12 cellular contexts compared by ENCODE assay signal in the genomic region with DNA sequence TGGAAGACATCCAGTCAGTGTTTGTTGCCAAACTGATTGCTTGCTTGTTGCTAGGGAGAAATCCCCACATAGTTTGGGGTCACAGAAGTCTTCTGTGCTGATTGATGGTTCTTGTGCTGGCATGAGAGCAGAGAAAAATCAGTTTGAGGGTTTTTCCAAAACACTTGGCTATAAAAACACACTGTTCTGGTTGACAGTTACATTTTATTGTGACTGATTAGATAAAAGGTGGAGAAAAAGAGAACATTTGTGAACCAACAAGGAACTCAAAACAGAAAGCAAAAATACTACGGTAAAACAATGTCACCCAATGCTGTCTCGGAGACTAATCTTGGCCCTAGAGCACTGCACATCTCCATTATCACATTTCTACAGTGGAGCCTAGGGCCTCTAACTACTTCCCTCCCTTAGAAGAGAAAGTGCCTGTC. TPM values are rescaled to one million over a fixed set of nuclear protein-coding genes. Genes with fewer than 3 reads are reported as not detected.
DNase-seq lines count a peak whose midpoint lies in the region; ATAC-seq, FAIRE-seq and TF ChIP-seq lines count a peak whose summit lies in the region.
"Had no signal": no experiment of that assay in that cellular context is flagged by ENCODE, and none has a peak within 500 bp of the region (broad histone marks: within the 10 kb centered on the region; RNA-seq: fewer than 3 reads in every experiment).

No MANE protein-coding gene starts in this region.

- no peaks in the 10 kb centered on the region for H3K27me3 ChIP-seq in right lobe of liver
- H3K27me3 ChIP-seq in HepG2 (ENCODE audit: control insufficient read depth in 1 of 2, insufficient read depth in 2 of 2, low read length in 2 of 2), result no peaks in the 10 kb centered on the region
- H3K27me3 ChIP-seq in mesenchymal stem cell (ENCODE audit: control insufficient read depth in 1 of 2, insufficient read depth in 1 of 2, low read length in 2 of 2), result no peaks in the 10 kb centered on the region
- no peaks in the 10 kb centered on the region for H3K27me3 ChIP-seq in upper lobe of right lung

- H3K27ac ChIP-seq in right lobe of liver, result no peak overlapping the region
- H3K27ac ChIP-seq in HepG2 (ENCODE audit: extremely low read length, insufficient read depth, low read length), result no peak overlapping the region
- no peak overlapping the region for H3K27ac ChIP-seq in mesenchymal stem cell (ENCODE audit: low read length, poor library complexity, severe bottlenecking)
- peak overlapping the region; percentile 4 for H3K27ac ChIP-seq in upper lobe of right lung

- H2BK120ac ChIP-seq in mesenchymal stem cell (ENCODE audit: low read depth, low read length), result no peak overlapping the region

- H3K9ac ChIP-seq in HepG2 (ENCODE audit: insufficient read depth, low read depth, low read length) (no peak overlapping the region), mesenchymal stem cell (ENCODE audit: low read length) (peak overlapping the region; percentile 76)

- TF ChIP-seq POLR2A in right lobe of liver (IDR thresholded peaks at IDR 0.05) (no peak), HepG2 (IDR thresholded peaks at IDR 0.05; ENCODE audit: insufficient read depth in 1 of 2, low read depth in 2 of 2, low read length in 2 of 2) (no peak)

- H3K23ac ChIP-seq in mesenchymal stem cell (ENCODE audit: low read length in 2 of 2), result no peak overlapping the region

- TF ChIP-seq RAD21 in HepG2 (CRISPR knock-in tag; IDR thresholded peaks at IDR 0.05), result no peak

- no peaks in the 10 kb centered on the region for H4K20me1 ChIP-seq in HepG2 (ENCODE audit: insufficient read depth, low read length)

- H2BK5ac ChIP-seq in mesenchymal stem cell (ENCODE audit: low read depth, low read length, poor library complexity, severe bottlenecking), result no peak overlapping the region

- DNase-seq in right lobe of liver (no peak), HepG2 (ENCODE audit: low spot score) (no peak), mesenchymal stem cell (no peak), upper lobe of right lung (no peak)
- no peak for DNase-seq in activated naive CD8-positive, alpha-beta T cell treated with anti-CD3 and anti-CD28 coated beads, Interleukin-2, amount 50 U/mL, for 24 hours
- DNase-seq in stimulated activated CD4-positive, alpha-beta T cell treated with anti-CD3 and anti-CD28 coated beads, Interleukin-4, amount 100 ng/mL, for 1 hour, result no peak
- DNase-seq in stimulated activated CD4-positive, alpha-beta T cell treated with anti-CD3 and anti-CD28 coated beads, Interleukin-15, amount 100 ng/mL, for 24 hours, result no peak
- DNase-seq: H7 had no signal

- 47% methylated on average over 2 of the region's 2 CpGs for WGBS in right lobe of liver (ENCODE audit: insufficient coverage, low coverage, low lambda C conversion rate, missing lambda C conversion rate)
- WGBS in HepG2 (ENCODE audit: low lambda C conversion rate), result 96% methylated on average over 2 of the region's 2 CpGs
- WGBS in mesenchymal stem cell, result 100% methylated on average over 2 of the region's 2 CpGs

- no peaks in the 10 kb centered on the region for H3K4me1 ChIP-seq in right lobe of liver
- H3K4me1 ChIP-seq in HepG2 (ENCODE audit: insufficient read depth, low read length), result no peaks in the 10 kb centered on the region
- no peaks in the 10 kb centered on the region for H3K4me1 ChIP-seq in mesenchymal stem cell (ENCODE audit: control insufficient read depth, insufficient read depth, low read depth, low read length)
- no peaks in the 10 kb centered on the region for H3K4me1 ChIP-seq in upper lobe of right lung

- no peak for FAIRE-seq in HepG2 (lab: Jason Lieb, UNC)
- FAIRE-seq: bronchial epithelial cell, D721Med had no signal

- POLR2A ChIA-PET in HepG2 (lab: Yijun Ruan, JAX), result interaction anchor here (1.1 kb wide), 1 partner anchor 14 kb away, joined by 3 read pairs; a partner anchor contains a TSS

- H3K27ac Mint-ChIP-seq in activated naive CD8-positive, alpha-beta T cell treated with anti-CD3 and anti-CD28 coated beads, Interleukin-2, amount 50 U/mL, for 24 hours, result no peak overlapping the region
- H3K27ac Mint-ChIP-seq: activated T-helper 1 cell treated with anti-CD3 and anti-CD28 coated beads, Interleukin-12 subunit alpha, Interleukin-12 subunit beta, Interleukin-2, Interleukin-4 antibody, amounts not matched to agents 30 ng/mL and 10 ng/mL and 1 ng/mL, durations not matched to agents 14 hours and 24 hours and 36 hours had no signal

- ATAC-seq in right lobe of liver, result peak in 3 of 4 donors; percentile 20 to 38 (median 29)
- ATAC-seq in HepG2, result no peak
- ATAC-seq in activated naive CD8-positive, alpha-beta T cell treated with anti-CD3 and anti-CD28 coated beads, Interleukin-2, amount 50 U/mL, for 24 hours, result no peak
- no peak for ATAC-seq in upper lobe of right lung
- ATAC-seq in GM21360 (IDR thresholded peaks at IDR 0.05; ENCODE audit: unreplicated experiment), result no peak

- H3K4ac ChIP-seq in mesenchymal stem cell (ENCODE audit: low read depth in 1 of 2, low read length in 2 of 2), result no peak overlapping the region

- CTCF ChIA-PET in HepG2 (lab: Yijun Ruan, JAX; ENCODE audit: low intra/inter-chr PET ratio, low total read pairs), result no interaction called here

- TF ChIP-seq EP300 in HepG2 (IDR thresholded peaks at IDR 0.05; ENCODE audit: low read depth in 2 of 2, low read length in 2 of 2), result no peak
- no peak for TF ChIP-seq EP300 in HepG2 (CRISPR knock-in tag; IDR thresholded peaks at IDR 0.05; ENCODE audit: borderline replicate concordance)

- H3K4me3 Mint-ChIP-seq in activated naive CD8-positive, alpha-beta T cell treated with anti-CD3 and anti-CD28 coated beads, Interleukin-2, amount 50 U/mL, for 24 hours, result peak overlapping the region; percentile 34
- H3K4me3 Mint-ChIP-seq: activated T-helper 1 cell treated with anti-CD3 and anti-CD28 coated beads, Interleukin-12 subunit alpha, Interleukin-12 subunit beta, Interleukin-2, Interleukin-4 antibody, amounts not matched to agents 30 ng/mL and 10 ng/mL and 1 ng/mL, durations not matched to agents 14 hours and 24 hours and 36 hours had no signal

- H4K8ac ChIP-seq in mesenchymal stem cell (ENCODE audit: low read length), result no peak overlapping the region

- no peak overlapping the region for H3K14ac ChIP-seq in mesenchymal stem cell (ENCODE audit: low read length in 2 of 2)

- H3K27me3 Mint-ChIP-seq in activated naive CD8-positive, alpha-beta T cell treated with anti-CD3 and anti-CD28 coated beads, Interleukin-2, amount 50 U/mL, for 24 hours, result no peaks in the 10 kb centered on the region

- H2AK5ac ChIP-seq in mesenchymal stem cell (ENCODE audit: low read length, severe bottlenecking), result no peak overlapping the region

- no peak overlapping the region for H3K4me3 ChIP-seq in right lobe of liver
- no peak overlapping the region for H3K4me3 ChIP-seq in HepG2 (replicated peaks in 1 of 3; ENCODE audit: insufficient read depth in 1 of 3, low read depth in 2 of 3, low read length in 3 of 3)
- H3K4me3 ChIP-seq in mesenchymal stem cell (ENCODE audit: insufficient read depth in 1 of 2, low read depth in 1 of 2, low read length in 2 of 2), result no peak overlapping the region
- no peak overlapping the region for H3K4me3 ChIP-seq in upper lobe of right lung

- H3K36me3 ChIP-seq in right lobe of liver (no peaks in the 10 kb centered on the region), HepG2 (replicated peaks in 1 of 2; ENCODE audit: control insufficient read depth in 1 of 2, insufficient read depth in 2 of 2, low read length in 2 of 2) (no peaks in the 10 kb centered on the region), mesenchymal stem cell (ENCODE audit: control insufficient read depth in 1 of 2, insufficient read depth in 2 of 2, low read depth in 1 of 2, low read length in 2 of 2) (no peaks in the 10 kb centered on the region), upper lobe of right lung (no peaks in the 10 kb centered on the region)

- H2BK12ac ChIP-seq in mesenchymal stem cell (ENCODE audit: low read length in 2 of 2), result peak overlapping the region in 1 of 2 experiments; percentile 77

- no peak overlapping the region for H3K18ac ChIP-seq in mesenchymal stem cell (ENCODE audit: low read depth in 1 of 2, low read length in 2 of 2)

- BruUV-seq in HepG2 (replicated peaks; lab: Mats Ljungman, UMichigan), result no TSS peak

- H2AFZ ChIP-seq in HepG2 (ENCODE audit: low read length), result no peak overlapping the region
- no peak overlapping the region for H2AFZ ChIP-seq in mesenchymal stem cell (ENCODE audit: low read depth, low read length)

- no peaks in the 10 kb centered on the region for H3K79me1 ChIP-seq in mesenchymal stem cell (replicated peaks; ENCODE audit: low read length, poor library complexity, severe bottlenecking)

- H3K36me3 Mint-ChIP-seq in activated naive CD8-positive, alpha-beta T cell treated with anti-CD3 and anti-CD28 coated beads, Interleukin-2, amount 50 U/mL, for 24 hours (ENCODE audit: low read depth), result no peaks in the 10 kb centered on the region

- H3K4me2 ChIP-seq in HepG2 (ENCODE audit: low read depth, low read length) (no peak overlapping the region), mesenchymal stem cell (ENCODE audit: low read length, poor library complexity, severe bottlenecking) (no peak overlapping the region)

- H3K79me2 ChIP-seq in HepG2 (ENCODE audit: insufficient read depth, low read length), result no peaks in the 10 kb centered on the region

- peaks cover 14% of the 10 kb centered on the region for H3K4me1 Mint-ChIP-seq in activated naive CD8-positive, alpha-beta T cell treated with anti-CD3 and anti-CD28 coated beads, Interleukin-2, amount 50 U/mL, for 24 hours

- H4K91ac ChIP-seq in mesenchymal stem cell (ENCODE audit: low read length), result no peak overlapping the region

- intact Hi-C loops in right lobe of liver (cut with DNase I) (no loop called here), HepG2 (cut with micrococcal nuclease; ENCODE audit: unreplicated experiment) (no loop called here), upper lobe of right lung (cut with DNase I) (no loop called here)

- TF ChIP-seq CTCF in right lobe of liver (IDR thresholded peaks at IDR 0.05) (no peak), HepG2 (CRISPR knock-in tag; IDR thresholded peaks at IDR 0.05) (no peak), upper lobe of right lung (IDR thresholded peaks at IDR 0.05) (no peak)

- in situ Hi-C loops in HepG2 (cut with HindIII; ENCODE audit: extremely low pct_ligation_motif_present, low pct_unique_long_range_greater_than_20kb), result no loop called here

- no peaks in the 10 kb centered on the region for H3K9me3 Mint-ChIP-seq in activated naive CD8-positive, alpha-beta T cell treated with anti-CD3 and anti-CD28 coated beads, Interleukin-2, amount 50 U/mL, for 24 hours
- H3K9me3 Mint-ChIP-seq: activated T-helper 1 cell treated with anti-CD3 and anti-CD28 coated beads, Interleukin-12 subunit alpha, Interleukin-12 subunit beta, Interleukin-2, Interleukin-4 antibody, amounts not matched to agents 30 ng/mL and 10 ng/mL and 1 ng/mL, durations not matched to agents 14 hours and 24 hours and 36 hours had no signal

- H3K9me3 ChIP-seq in right lobe of liver (no peaks in the 10 kb centered on the region), HepG2 (ENCODE audit: low read length) (no peaks in the 10 kb centered on the region), mesenchymal stem cell (ENCODE audit: control insufficient read depth, low read length) (no peaks in the 10 kb centered on the region), upper lobe of right lung (no peaks in the 10 kb centered on the region)

- H2BK15ac ChIP-seq in mesenchymal stem cell (ENCODE audit: low read depth, poor library complexity, severe bottlenecking), result no peak overlapping the region

RNA-seq across cellular contexts. Expression of a gene that starts 14.4 kb away (rescaled TPM):
- total RNA-seq in right lobe of liver (100 to 1,000 TPM; 229 to 373 (median 302) TPM), HepG2 (2016; rRNA removed; fragmentation: Illumina TruSeq; extraction: Trizol) (546 and 803 TPM in 2 replicates), upper lobe of right lung (801 TPM)
- total RNA-seq in HepG2 (2016; cell fraction: cytosol; rRNA removed; fragmentation: Illumina TruSeq; extraction: Trizol; ENCODE audit: low read depth), result 73.8 and 95.4 TPM in 2 replicates
- total RNA-seq in HepG2 (2016; cell fraction: insoluble cytoplasmic fraction; rRNA removed; fragmentation: Illumina TruSeq; extraction: Trizol), result 522 and 797 TPM in 2 replicates
- 313 and 368 TPM in 2 replicates for total RNA-seq in HepG2 (2016; cell fraction: membrane; rRNA removed; fragmentation: Illumina TruSeq; extraction: Trizol)
- total RNA-seq in HepG2 (2016; cell fraction: nucleus; rRNA removed; fragmentation: Illumina TruSeq; extraction: Trizol), result 384 and 431 TPM in 2 replicates
- 290 and 362 TPM in 2 replicates for polyA plus RNA-seq in HepG2 (2011; rRNA removed)
- 158 and 238 TPM in 2 replicates for polyA plus RNA-seq in HepG2 (2011; cell fraction: cytosol; rRNA removed)
- polyA plus RNA-seq in HepG2 (2011; cell fraction: nucleus; rRNA removed), result 257 and 286 TPM in 2 replicates
- 312 and 316 TPM in 2 replicates for polyA plus RNA-seq in HepG2 (2012)
- 33.7 and 42.4 TPM in 2 replicates for polyA plus RNA-seq in HepG2 (2016; cell fraction: cytosol; fragmentation: Illumina TruSeq; extraction: Trizol; ENCODE audit: low read depth)
- 793 and 841 TPM in 2 replicates for polyA plus RNA-seq in HepG2 (2016; cell fraction: insoluble cytoplasmic fraction; fragmentation: Illumina TruSeq; extraction: Trizol; ENCODE audit: low read depth)
- polyA plus RNA-seq in HepG2 (2016; cell fraction: membrane; fragmentation: Illumina TruSeq; extraction: Trizol; ENCODE audit: low read depth), result 156 and 196 TPM in 2 replicates
- 494 and 516 TPM in 2 replicates for polyA plus RNA-seq in HepG2 (2016; cell fraction: nucleus; fragmentation: Illumina TruSeq; extraction: Trizol; ENCODE audit: insufficient read depth, low read depth)
- 292 and 575 TPM in 2 replicates for polyA minus RNA-seq in HepG2 (2011; rRNA and poly(A)+ RNA removed; ENCODE audit: low replicate concordance)
- polyA minus RNA-seq in HepG2 (2011; cell fraction: cytosol; rRNA and poly(A)+ RNA removed), result 452 and 495 TPM in 2 replicates
- 406 and 495 TPM in 2 replicates for polyA minus RNA-seq in HepG2 (2011; cell fraction: nucleus; rRNA and poly(A)+ RNA removed)
- 814 TPM for polyA plus RNA-seq in mesenchymal stem cell (2013, experiment 1 of 2)
- polyA plus RNA-seq in mesenchymal stem cell (2013, experiment 2 of 2), result 829 TPM

RNA-seq across cellular contexts. Expression of a gene that starts 34.7 kb away (rescaled TPM):
- total RNA-seq in right lobe of liver, result 10 to 100 TPM in 2 of 6 experiments, 1 to 10 TPM in 4; 7.0 to 11.7 (median 8.7) TPM
- 11.7 and 18.2 TPM in 2 replicates for total RNA-seq in HepG2 (2016; rRNA removed; fragmentation: Illumina TruSeq; extraction: Trizol)
- 2.6 and 3.5 TPM in 2 replicates for total RNA-seq in HepG2 (2016; cell fraction: cytosol; rRNA removed; fragmentation: Illumina TruSeq; extraction: Trizol; ENCODE audit: low read depth)
- total RNA-seq in HepG2 (2016; cell fraction: insoluble cytoplasmic fraction; rRNA removed; fragmentation: Illumina TruSeq; extraction: Trizol), result 12.8 and 16.3 TPM in 2 replicates
- total RNA-seq in HepG2 (2016; cell fraction: membrane; rRNA removed; fragmentation: Illumina TruSeq; extraction: Trizol), result 7.1 and 8.0 TPM in 2 replicates
- 41.6 and 42.3 TPM in 2 replicates for total RNA-seq in HepG2 (2016; cell fraction: nucleus; rRNA removed; fragmentation: Illumina TruSeq; extraction: Trizol)
- 30.4 and 38.6 TPM in 2 replicates for polyA plus RNA-seq in HepG2 (2011; rRNA removed)
- 12.1 and 15.9 TPM in 2 replicates for polyA plus RNA-seq in HepG2 (2011; cell fraction: cytosol; rRNA removed)
- polyA plus RNA-seq in HepG2 (2011; cell fraction: nucleus; rRNA removed), result 32.3 and 43.5 TPM in 2 replicates
- 13.2 and 15.8 TPM in 2 replicates for polyA plus RNA-seq in HepG2 (2012)
- polyA plus RNA-seq in HepG2 (2016; cell fraction: cytosol; fragmentation: Illumina TruSeq; extraction: Trizol; ENCODE audit: low read depth), result 0.96 and 1.2 TPM in 2 replicates
- polyA plus RNA-seq in HepG2 (2016; cell fraction: insoluble cytoplasmic fraction; fragmentation: Illumina TruSeq; extraction: Trizol; ENCODE audit: low read depth), result 14.0 and 15.2 TPM in 2 replicates
- 2.6 and 3.1 TPM in 2 replicates for polyA plus RNA-seq in HepG2 (2016; cell fraction: membrane; fragmentation: Illumina TruSeq; extraction: Trizol; ENCODE audit: low read depth)
- polyA plus RNA-seq in HepG2 (2016; cell fraction: nucleus; fragmentation: Illumina TruSeq; extraction: Trizol; ENCODE audit: insufficient read depth, low read depth), result 70.9 and 72.1 TPM in 2 replicates
- 122 and 258 TPM in 2 replicates for polyA minus RNA-seq in HepG2 (2011; rRNA and poly(A)+ RNA removed; ENCODE audit: low replicate concordance)
- polyA minus RNA-seq in HepG2 (2011; cell fraction: cytosol; rRNA and poly(A)+ RNA removed), result 15.7 and 19.7 TPM in 2 replicates
- polyA minus RNA-seq in HepG2 (2011; cell fraction: nucleus; rRNA and poly(A)+ RNA removed), result 88.1 and 103 TPM in 2 replicates
- 21.1 TPM for polyA plus RNA-seq in mesenchymal stem cell (2013, experiment 1 of 2)
- polyA plus RNA-seq in mesenchymal stem cell (2013, experiment 2 of 2), result 21.4 TPM
- total RNA-seq in upper lobe of right lung, result 37.6 TPM

Comparison
In these comparisons a context has a peak if more than half of its experiments do, and no peak if none do; other contexts are left out.
1. ATAC-seq: peak in right lobe of liver (3 of 4); none in HepG2 (single experiment), activated naive CD8-positive, alpha-beta T cell treated with anti-CD3 and anti-CD28 coated beads, Interleukin-2, amount 50 U/mL, for 24 hours (single experiment), upper lobe of right lung (single experiment) and GM21360 (single experiment).